Comparison of ENCODE assay signal across 22 cellular contexts in genomic region chr2:133452146-133452545, GRCh38.
"Had no signal": no experiment of that assay in that cellular context is flagged by ENCODE, and none has a peak within 500 bp of the region (broad histone marks: within the 10 kb centered on the region; RNA-seq: fewer than 3 reads in every experiment).

No MANE protein-coding gene starts in this region.

- H3K36me3 Mint-ChIP-seq: naive thymus-derived CD8-positive, alpha-beta T cell; stimulated activated memory B cell treated with anti-CD40 and anti-IgM and Interleukin-4, amounts not matched to agents 10 μg/mL and 1 μg/mL and 100 μg/mL, for 72 hours had no signal

- H3K9me3 ChIP-seq: mucosa of descending colon, neutrophil, tibial artery, upper lobe of left lung, uterus had no signal

- H3K4me1 Mint-ChIP-seq: naive thymus-derived CD8-positive, alpha-beta T cell; stimulated activated memory B cell treated with anti-CD40 and anti-IgM and Interleukin-4, amounts not matched to agents 10 μg/mL and 1 μg/mL and 100 μg/mL, for 72 hours had no signal

- H3K9me3 Mint-ChIP-seq: dendritic cell treated with granulocyte-macrophage colony-stimulating factor and Interleukin-4, amounts not matched to agents 40 ng/mL and 50 ng/mL, for 4 days; stimulated activated naive CD8-positive, alpha-beta T cell treated with anti-CD3 and anti-CD28 coated beads, Interleukin-15, Interleukin-2, amounts not matched to agents 100 ng/mL and 50 ng/mL, for 24 hours had no signal

- H3K36me3 ChIP-seq: neutrophil, spleen, tibial artery, upper lobe of left lung, uterus had no signal

- H3K4me2 ChIP-seq: hepatocyte had no signal

- H3K4me3 ChIP-seq: hepatocyte, lung, mucosa of descending colon, spleen, tibial artery, upper lobe of left lung, uterus had no signal

- H3K27ac Mint-ChIP-seq: dendritic cell treated with granulocyte-macrophage colony-stimulating factor and Interleukin-4, amounts not matched to agents 40 ng/mL and 50 ng/mL, for 4 days; effector memory CD8-positive, alpha-beta T cell; naive thymus-derived CD8-positive, alpha-beta T cell; stimulated activated memory B cell treated with anti-CD40 and anti-IgM and Interleukin-4, amounts not matched to agents 10 μg/mL and 1 μg/mL and 100 μg/mL, for 72 hours; stimulated activated naive CD8-positive, alpha-beta T cell treated with anti-CD3 and anti-CD28 coated beads, Interleukin-15, Interleukin-2, amounts not matched to agents 100 ng/mL and 50 ng/mL, for 24 hours had no signal

- H3K27me3 Mint-ChIP-seq: dendritic cell treated with granulocyte-macrophage colony-stimulating factor and Interleukin-4, amounts not matched to agents 40 ng/mL and 50 ng/mL, for 4 days; effector memory CD8-positive, alpha-beta T cell; stimulated activated memory B cell treated with anti-CD40 and anti-IgM and Interleukin-4, amounts not matched to agents 10 μg/mL and 1 μg/mL and 100 μg/mL, for 72 hours; stimulated activated naive CD8-positive, alpha-beta T cell treated with anti-CD3 and anti-CD28 coated beads, Interleukin-15, Interleukin-2, amounts not matched to agents 100 ng/mL and 50 ng/mL, for 24 hours had no signal

- H2AFZ ChIP-seq: hepatocyte had no signal

- H3K27me3 ChIP-seq: hepatocyte, neutrophil, spleen, tibial artery, upper lobe of left lung, uterus had no signal

- H3K79me2 ChIP-seq: hepatocyte had no signal

- H3K27ac ChIP-seq: hepatocyte, neutrophil, spleen, tibial artery, upper lobe of left lung, uterus had no signal

- H3K4me1 ChIP-seq: spleen, tibial artery, upper lobe of left lung, uterus had no signal

- ATAC-seq: effector memory CD8-positive, alpha-beta T cell; left colon; left ventricle myocardium superior; mucosa of descending colon; naive thymus-derived CD8-positive, alpha-beta T cell; sciatic nerve; stimulated activated memory B cell treated with anti-CD40 and anti-IgM and Interleukin-4, amounts not matched to agents 10 μg/mL and 1 μg/mL and 100 μg/mL, for 72 hours had no signal

- DNase-seq: effector memory CD8-positive, alpha-beta T cell; foreskin melanocyte; head of caudate nucleus; left colon; left ventricle myocardium superior; mucosa of descending colon; naive thymus-derived CD8-positive, alpha-beta T cell; posterior cingulate gyrus; spleen; stimulated activated CD4-positive, alpha-beta T cell treated with anti-CD3 and anti-CD28 coated beads, Interleukin-15, amount 100 ng/mL, for 24 hours; stimulated activated CD4-positive, alpha-beta T cell treated with anti-CD3 and anti-CD28 coated beads, Interleukin-1b, Interleukin-23, amount 100 ng/mL, for 48 hours; stimulated activated CD4-positive, alpha-beta T cell treated with anti-CD3 and anti-CD28 coated beads, Interleukin-4, amount 100 ng/mL, for 24 hours; tibial artery; upper lobe of left lung; uterus had no signal

- H3K4me3 Mint-ChIP-seq: dendritic cell treated with granulocyte-macrophage colony-stimulating factor and Interleukin-4, amounts not matched to agents 40 ng/mL and 50 ng/mL, for 4 days; effector memory CD8-positive, alpha-beta T cell; naive thymus-derived CD8-positive, alpha-beta T cell; stimulated activated memory B cell treated with anti-CD40 and anti-IgM and Interleukin-4, amounts not matched to agents 10 μg/mL and 1 μg/mL and 100 μg/mL, for 72 hours; stimulated activated naive CD8-positive, alpha-beta T cell treated with anti-CD3 and anti-CD28 coated beads, Interleukin-15, Interleukin-2, amounts not matched to agents 100 ng/mL and 50 ng/mL, for 24 hours had no signal
